ENCODE assay signal across 9 cellular contexts in genomic region chr11:2428322-2428795, GRCh38. TPM values are rescaled to one million over a fixed set of nuclear protein-coding genes. Genes with fewer than 3 reads are reported as not detected.
DNase-seq lines count a peak whose midpoint lies in the region; ATAC-seq and TF ChIP-seq lines count a peak whose summit lies in the region.
"Had no signal": no experiment of that assay in that cellular context is flagged by ENCODE, and none has a peak within 500 bp of the region (broad histone marks: within the 10 kb centered on the region; RNA-seq: fewer than 3 reads in every experiment).

No MANE protein-coding gene starts in this region.

- TF ChIP-seq RAD21 in Ishikawa (IDR thresholded peaks at IDR 0.05; ENCODE audit: low read depth): peak; percentile 99

- no peak for TF ChIP-seq EP300 in Ishikawa (IDR thresholded peaks at IDR 0.05; ENCODE audit: borderline replicate concordance)

- H3K9me3 ChIP-seq in right cardiac atrium (ENCODE audit: control insufficient read depth, low read length) (no peaks in the 10 kb centered on the region), spleen (no peaks in the 10 kb centered on the region)

- no peaks in the 10 kb centered on the region for H3K36me3 ChIP-seq in spleen

- H3K4me1 ChIP-seq in right cardiac atrium (ENCODE audit: control insufficient read depth, insufficient read depth, low read length) (no peaks in the 10 kb centered on the region), spleen (no peaks in the 10 kb centered on the region)

- H3K4me3 ChIP-seq in right cardiac atrium (ENCODE audit: low read length) (no peak overlapping the region), spleen (no peak overlapping the region)

- intact Hi-C loops in right cardiac atrium (cut with DNase I): loop anchor here (1.0 to 10.0 kb wide), 6 partner anchors 100 to 466 kb away; no protein-coding TSS in a partner anchor
- intact Hi-C loops in spleen (cut with DNase I; ENCODE audit: low total_unique reads): loop anchor here (1.0 to 2.0 kb wide), 2 partner anchors 103 to 462 kb away; no protein-coding TSS in a partner anchor

- DNase-seq in COLO829 (ENCODE audit: low spot score): peak; percentile 58
- DNase-seq in T follicular helper cell (ENCODE audit: low read depth): peak; percentile 85
- DNase-seq in amniotic epithelial cell (ENCODE audit: low read depth): peak; percentile 24
- peak; percentile 62 to 91 (median 86) for DNase-seq in right cardiac atrium
- DNase-seq in spleen: peak; percentile 95
- DNase-seq in NCI-H446 treated with DMSO at 0.1 percent for 48 hours (lab: John Stamatoyannopoulos, UW): no peak

- H3K27ac ChIP-seq in right cardiac atrium (ENCODE audit: low read length): no peak overlapping the region
- no peak overlapping the region for H3K27ac ChIP-seq in spleen

- ATAC-seq in right cardiac atrium: peak; percentile 62 to 73
- no peak for ATAC-seq in HG02759 (IDR thresholded peaks at IDR 0.05; ENCODE audit: unreplicated experiment)

- H3K27me3 ChIP-seq in right cardiac atrium (ENCODE audit: control insufficient read depth, insufficient read depth) (no peaks in the 10 kb centered on the region), spleen (replicated peaks in 1 of 7) (peaks cover 0 to 17% (median 0%) of the 10 kb centered on the region in 7 donors)

- peak; percentile 87 to 100 (median 94) for TF ChIP-seq CTCF in spleen (IDR thresholded peaks at IDR 0.05 in 8 of 11, conservative IDR thresholded peaks at IDR 0.05 in 3 of 11)

- no peak for TF ChIP-seq POLR2A in spleen (IDR thresholded peaks at IDR 0.05)

- WGBS in right cardiac atrium: 48% methylated on average over 8 of the region's 8 CpGs
- WGBS in spleen, 5 donors: 50 to 64% (median 57%) methylated on average over 8 of the region's 8 CpGs

TF ChIP-seq in Ishikawa, 13 proteins besides CTCF, POLR2A, EP300 and RAD21:
- TF ChIP-seq TCF12 (IDR thresholded peaks at IDR 0.05; ENCODE audit: low read depth): no peak
- no peak for TF ChIP-seq FOXM1 (IDR thresholded peaks at IDR 0.05; ENCODE audit: borderline replicate concordance, low read depth)
- TF ChIP-seq ZBTB7A (IDR thresholded peaks at IDR 0.05; ENCODE audit: low read depth): no peak
- no peak for TF ChIP-seq EGR1 (IDR thresholded peaks at IDR 0.05)
- TF ChIP-seq USF1 (IDR thresholded peaks at IDR 0.05): no peak
- TF ChIP-seq MAX (IDR thresholded peaks at IDR 0.05): no peak

RNA-seq across cellular contexts. Expression of gene TRPM5, which starts 16.0 kb away (rescaled TPM):
- not detected for total RNA-seq in right cardiac atrium
- polyA plus RNA-seq in right cardiac atrium: 0.02 TPM
- total RNA-seq in spleen: under 1 TPM in 3 of 7 donors, not detected in 4; 0.10 to 0.16 (median 0.15) TPM
- under 1 TPM; 0.02 to 0.28 (median 0.19) TPM for polyA plus RNA-seq in spleen
- polyA plus RNA-seq: IgD-negative memory B cell had no signal

RNA-seq across cellular contexts. Expression of gene KCNQ1, which starts 16.4 kb away (rescaled TPM):
- total RNA-seq in right cardiac atrium (10 to 100 TPM; 36.5 to 46.8 (median 41.0) TPM), spleen (10 to 100 TPM; 10.9 to 21.6 (median 18.3) TPM)
- polyA plus RNA-seq in right cardiac atrium (36.4 TPM), spleen (1 to 10 TPM; 3.3 to 6.5 (median 3.6) TPM)

RNA-seq across cellular contexts. Expression of gene TSSC4, which starts 27.8 kb away (rescaled TPM):
- total RNA-seq in right cardiac atrium (10 to 100 TPM; 30.5 to 50.4 (median 37.1) TPM), spleen (10 to 100 TPM; 28.7 to 58.1 (median 42.2) TPM)
- polyA plus RNA-seq in right cardiac atrium (31.8 TPM), spleen (10 to 100 TPM; 42.5 to 94.4 (median 66.2) TPM)

RNA-seq across cellular contexts. Expression of gene CD81, which starts 51.2 kb away (rescaled TPM):
- 100 to 1,000 TPM; 677 to 920 (median 748) TPM for total RNA-seq in right cardiac atrium
- 869 TPM for polyA plus RNA-seq in right cardiac atrium
- 100 to 1,000 TPM; 370 to 594 (median 472) TPM for total RNA-seq in spleen
- polyA plus RNA-seq in spleen: 100 to 1,000 TPM; 191 to 368 (median 339) TPM
